Comparison of ENCODE assay signal across 16 cellular contexts in genomic region chr4:137310156-137310555, GRCh38.
DNase-seq lines count a peak whose midpoint lies in the region; ATAC-seq and TF ChIP-seq lines count a peak whose summit lies in the region.
"Had no signal": no experiment of that assay in that cellular context is flagged by ENCODE, and none has a peak within 500 bp of the region (broad histone marks: within the 10 kb centered on the region; RNA-seq: fewer than 3 reads in every experiment).

No MANE protein-coding gene starts in this region.

- peaks cover 44% of the 10 kb centered on the region for H3F3A ChIP-seq in SK-N-SH (replicated peaks; ENCODE audit: insufficient read depth)

- H3K9me2 ChIP-seq in SK-N-SH: no peaks in the 10 kb centered on the region

- H3K4me2 ChIP-seq in SK-N-SH: no peak overlapping the region; the same call in 1 of the 2 replicates

- H3K79me2 ChIP-seq in SK-N-SH (ENCODE audit: insufficient read depth): no peaks in the 10 kb centered on the region

- no peaks in the 10 kb centered on the region for H4K20me1 ChIP-seq in SK-N-SH (ENCODE audit: insufficient read depth)

- DNase-seq in SK-N-SH (no peak), amniotic epithelial cell (ENCODE audit: low read depth) (peak; percentile 34), foreskin fibroblast (peak; percentile 28 to 65), tibial artery (no peak), NCI-H2081 treated with DMSO at 0.1 percent for 48 hours (lab: John Stamatoyannopoulos, UW) (no peak), midbrain (lab: John Stamatoyannopoulos, UW) (no peak)
- DNase-seq: CD4-positive, CD25-positive, alpha-beta regulatory T cell; Kasumi-1; NCI-H146; NCI-H510A treated with DMSO at 0.1 percent for 48 hours; stimulated activated naive CD8-positive, alpha-beta T cell treated with anti-CD3 and anti-CD28 coated beads, Interleukin-15, amount 100 ng/mL, for 72 hours; T-cell had no signal

- TF ChIP-seq CTCF in SK-N-SH (IDR thresholded peaks at IDR 0.05) (no peak), foreskin fibroblast (IDR thresholded peaks at IDR 0.05; ENCODE audit: low read depth, low read length) (no peak), tibial artery (IDR thresholded peaks at IDR 0.05) (no peak)

- no peak for TF ChIP-seq RAD21 in SK-N-SH (IDR thresholded peaks at IDR 0.05; ENCODE audit: low read length)

- H3K4me1 ChIP-seq in SK-N-SH (ENCODE audit: control insufficient read depth in 1 of 2, insufficient read depth in 2 of 2, low read depth in 1 of 2, low read length in 1 of 2): peaks cover 5 to 31% of the 10 kb centered on the region in 2 experiments
- peaks cover 0 to 43% (median 14%) of the 10 kb centered on the region in 4 donors for H3K4me1 ChIP-seq in tibial artery

- H2AFZ ChIP-seq in SK-N-SH (ENCODE audit: low read depth): no peak overlapping the region

- no peak for TF ChIP-seq EP300 in SK-N-SH (IDR thresholded peaks at IDR 0.05; ENCODE audit: borderline replicate concordance in 1 of 2, low read depth in 1 of 2, low read length in 1 of 2)

- CTCF ChIA-PET in SK-N-SH (lab: Yijun Ruan, JAX): no interaction called here

- H3K4me3 ChIP-seq in SK-N-SH (ENCODE audit: low read depth in 2 of 2, low read length in 1 of 2): no peak overlapping the region
- H3K4me3 ChIP-seq in foreskin fibroblast (ENCODE audit: low read depth in 1 of 2, low read length in 2 of 2): no peak overlapping the region
- H3K4me3 ChIP-seq in tibial artery: no peak overlapping the region
- H3K4me3 ChIP-seq: cardiac muscle cell had no signal

- POLR2A ChIA-PET in SK-N-SH (lab: Yijun Ruan, JAX): no interaction called here

- no peaks in the 10 kb centered on the region for H3K9me3 ChIP-seq in SK-N-SH
- no peaks in the 10 kb centered on the region for H3K9me3 ChIP-seq in tibial artery

- H3K27me3 ChIP-seq in SK-N-SH (ENCODE audit: insufficient read depth) (no peaks in the 10 kb centered on the region), tibial artery (no peaks in the 10 kb centered on the region)
- H3K27me3 ChIP-seq: cardiac muscle cell had no signal

- H3K36me3 ChIP-seq in SK-N-SH (replicated peaks in 1 of 2; ENCODE audit: control insufficient read depth in 1 of 2, insufficient read depth in 2 of 2, low read length in 1 of 2): no peaks in the 10 kb centered on the region
- H3K36me3 ChIP-seq in tibial artery: no peaks in the 10 kb centered on the region
- H3K36me3 ChIP-seq: cardiac muscle cell had no signal

- intact Hi-C loops in tibial artery (cut with DNase I; ENCODE audit: low total_unique reads): no loop called here

- H3K9ac ChIP-seq in SK-N-SH: no peak overlapping the region

- ATAC-seq in SK-N-SH treated with all-trans-retinoic acid at 6 μM for 48 hours (no peak; the same call in 1 of the 3 replicates), GM19023 (IDR thresholded peaks at IDR 0.05; ENCODE audit: unreplicated experiment) (no peak)
- ATAC-seq: stimulated activated naive CD8-positive, alpha-beta T cell treated with anti-CD3 and anti-CD28 coated beads, Interleukin-15, amount 100 ng/mL, for 72 hours; T-cell; WTC11 had no signal

- peak overlapping the region; percentile 82 to 87 for H3K27ac ChIP-seq in SK-N-SH (ENCODE audit: low read depth in 2 of 2, low read length in 1 of 2)
- H3K27ac ChIP-seq in tibial artery: peak overlapping the region; percentile 23 to 35
- H3K27ac ChIP-seq: cardiac muscle cell had no signal

TF ChIP-seq in SK-N-SH, 30 proteins besides CTCF, POLR2A, EP300 and RAD21:
- TF ChIP-seq MXI1 (IDR thresholded peaks at IDR 0.05; ENCODE audit: low read depth, low read length) (no peak), SMC3 (IDR thresholded peaks at IDR 0.05; ENCODE audit: low read depth, low read length) (no peak), GABPA (IDR thresholded peaks at IDR 0.05; ENCODE audit: low read depth) (no peak), NRF1 (IDR thresholded peaks at IDR 0.05; ENCODE audit: low read depth, low read length) (no peak), JUND (IDR thresholded peaks at IDR 0.05) (no peak), TCF12 (IDR thresholded peaks at IDR 0.05) (no peak), FOXM1 (IDR thresholded peaks at IDR 0.05; ENCODE audit: low read depth) (no peak), EZH2phosphoT487 (IDR thresholded peaks at IDR 0.05; ENCODE audit: borderline replicate concordance, low read depth) (no peak), ELF1 (IDR thresholded peaks at IDR 0.05) (no peak), RCOR1 (IDR thresholded peaks at IDR 0.05; ENCODE audit: low read length) (no peak), TAF1 (IDR thresholded peaks at IDR 0.05; ENCODE audit: borderline replicate concordance, low read depth, low read length) (no peak), GATA2 (CRISPR knock-in tag; IDR thresholded peaks at IDR 0.05) (no peak)

TF ChIP-seq in SK-N-SH treated with all-trans-retinoic acid at 6 μM for 48 hours, 23 proteins besides CTCF, POLR2A, EP300 and RAD21 (continues in another document):
- TF ChIP-seq OSR1 (CRISPR knock-in tag; IDR thresholded peaks at IDR 0.05): no peak
- no peak for TF ChIP-seq ISL1 (CRISPR knock-in tag; IDR thresholded peaks at IDR 0.05)
- no peak for TF ChIP-seq PATZ1 (CRISPR knock-in tag; IDR thresholded peaks at IDR 0.05; ENCODE audit: borderline replicate concordance)
- TF ChIP-seq RARB (CRISPR knock-in tag; IDR thresholded peaks at IDR 0.05): no peak
- TF ChIP-seq ZC3H10 (CRISPR knock-in tag; IDR thresholded peaks at IDR 0.05): no peak
- TF ChIP-seq TCF4 (CRISPR knock-in tag; IDR thresholded peaks at IDR 0.05; ENCODE audit: borderline replicate concordance): no peak
- TF ChIP-seq CREB5 (CRISPR knock-in tag; IDR thresholded peaks at IDR 0.05; ENCODE audit: low read depth): no peak
- no peak for TF ChIP-seq TSHZ2 (CRISPR knock-in tag; IDR thresholded peaks at IDR 0.05)
- no peak for TF ChIP-seq CSDC2 (CRISPR knock-in tag; IDR thresholded peaks at IDR 0.05)
- TF ChIP-seq CSRNP3 (CRISPR knock-in tag; IDR thresholded peaks at IDR 0.05): no peak
- no peak for TF ChIP-seq BACH2 (CRISPR knock-in tag; IDR thresholded peaks at IDR 0.05; ENCODE audit: borderline replicate concordance)
- TF ChIP-seq SNAI2 (CRISPR knock-in tag; IDR thresholded peaks at IDR 0.05): no peak
- no peak for TF ChIP-seq ZFP3 (CRISPR knock-in tag; IDR thresholded peaks at IDR 0.05)

Comparison
In these comparisons a context has a peak if more than half of its experiments do, and no peak if none do; other contexts are left out.
1. DNase-seq: peak in amniotic epithelial cell (single experiment) and foreskin fibroblast (2 of 2); none in SK-N-SH (single experiment), tibial artery (0 of 2), NCI-H2081 treated with DMSO at 0.1 percent for 48 hours (single experiment) and midbrain (single experiment).